Comparison of ENCODE assay signal across 1 cellular context in the genomic region with DNA sequence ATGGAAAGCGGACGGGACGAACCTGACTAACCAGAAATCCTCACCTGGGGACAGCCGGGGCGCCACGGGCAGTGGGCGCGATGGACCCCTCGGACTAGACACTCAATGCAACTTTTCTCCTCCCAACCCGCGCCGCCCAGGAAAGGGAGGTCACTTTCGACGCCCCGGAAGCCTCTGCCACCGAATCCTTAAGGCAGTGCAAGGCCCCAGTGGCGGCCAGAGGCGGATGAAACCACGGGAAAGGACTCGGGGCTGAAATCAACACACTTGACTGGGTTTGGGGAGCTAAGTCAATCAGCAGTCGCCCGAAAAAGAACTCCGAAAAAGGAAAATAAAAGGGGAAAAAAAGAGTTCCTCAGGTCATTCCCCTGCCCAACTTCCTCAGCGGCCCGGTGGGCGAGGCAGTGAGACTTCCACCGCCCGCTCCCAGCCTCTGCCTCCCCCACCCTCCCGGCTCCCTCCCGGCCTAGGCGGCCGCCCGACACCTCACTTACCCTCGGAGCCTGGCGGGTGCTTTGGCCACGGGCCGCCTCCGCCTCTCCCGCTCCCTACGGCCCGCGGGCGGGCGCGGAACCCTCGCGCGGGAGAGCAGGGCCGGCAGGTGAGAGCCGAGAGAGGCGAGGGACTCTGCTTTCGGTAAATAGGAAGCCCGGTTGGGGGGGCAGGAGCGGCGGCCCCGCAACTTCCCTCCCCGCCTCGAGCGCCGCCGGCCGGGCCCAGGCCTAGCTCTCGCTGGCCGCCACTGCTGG.
A peak's percentile ranks its signal among the peaks of the same experiment; 100 is the strongest.
TF ChIP-seq lines count a peak whose summit lies in the region.

No MANE protein-coding gene starts in this region.

TF ChIP-seq in K562, 482 proteins besides CTCF, POLR2A, EP300 and RAD21:
- peak; percentile 18; the same call in 1 of the 2 replicates for TF ChIP-seq POLR2AphosphoS5 (IDR thresholded peaks at IDR 0.05; ENCODE audit: control insufficient read depth, insufficient read depth, low read depth, low read length)
- TF ChIP-seq, protein P1, sequence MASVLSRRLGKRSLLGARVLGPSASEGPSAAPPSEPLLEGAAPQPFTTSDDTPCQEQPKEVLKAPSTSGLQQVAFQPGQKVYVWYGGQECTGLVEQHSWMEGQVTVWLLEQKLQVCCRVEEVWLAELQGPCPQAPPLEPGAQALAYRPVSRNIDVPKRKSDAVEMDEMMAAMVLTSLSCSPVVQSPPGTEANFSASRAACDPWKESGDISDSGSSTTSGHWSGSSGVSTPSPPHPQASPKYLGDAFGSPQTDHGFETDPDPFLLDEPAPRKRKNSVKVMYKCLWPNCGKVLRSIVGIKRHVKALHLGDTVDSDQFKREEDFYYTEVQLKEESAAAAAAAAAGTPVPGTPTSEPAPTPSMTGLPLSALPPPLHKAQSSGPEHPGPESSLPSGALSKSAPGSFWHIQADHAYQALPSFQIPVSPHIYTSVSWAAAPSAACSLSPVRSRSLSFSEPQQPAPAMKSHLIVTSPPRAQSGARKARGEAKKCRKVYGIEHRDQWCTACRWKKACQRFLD (CRISPR knock-in tag; IDR thresholded peaks at IDR 0.05), result peak; percentile 67; the same call in 1 of the 2 replicates
- peak; percentile 7 for TF ChIP-seq SUPT5H (IDR thresholded peaks at IDR 0.05)
- 0 out of 2 replicates have a peak, but pooled peaks have one; percentile 7 for TF ChIP-seq E2F3 (CRISPR knock-in tag; IDR thresholded peaks at IDR 0.05)
- TF ChIP-seq VEZF1 (CRISPR knock-in tag; IDR thresholded peaks at IDR 0.05), result no peak
- TF ChIP-seq, protein P2, sequence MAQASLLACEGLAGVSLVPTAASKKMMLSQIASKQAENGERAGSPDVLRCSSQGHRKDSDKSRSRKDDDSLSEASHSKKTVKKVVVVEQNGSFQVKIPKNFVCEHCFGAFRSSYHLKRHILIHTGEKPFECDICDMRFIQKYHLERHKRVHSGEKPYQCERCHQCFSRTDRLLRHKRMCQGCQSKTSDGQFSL (CRISPR knock-in tag; IDR thresholded peaks at IDR 0.05), result peak; percentile 63
- TF ChIP-seq, protein P2 (tag; IDR thresholded peaks at IDR 0.05), result no peak; a peak in 1 of 4 replicates
- TF ChIP-seq GABPA (tag; conservative IDR thresholded peaks at IDR 0.05; ENCODE audit: low read depth), result peak; percentile 65
- TF ChIP-seq, protein P3, sequence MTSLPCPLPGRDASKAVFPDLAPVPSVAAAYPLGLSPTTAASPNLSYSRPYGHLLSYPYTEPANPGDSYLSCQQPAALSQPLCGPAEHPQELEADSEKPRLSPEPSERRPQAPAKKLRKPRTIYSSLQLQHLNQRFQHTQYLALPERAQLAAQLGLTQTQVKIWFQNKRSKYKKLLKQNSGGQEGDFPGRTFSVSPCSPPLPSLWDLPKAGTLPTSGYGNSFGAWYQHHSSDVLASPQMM (CRISPR knock-in tag; IDR thresholded peaks at IDR 0.05), result no peak
- 0 out of 2 replicates have a peak, but pooled peaks have one; percentile 81 for TF ChIP-seq RBM14 (IDR thresholded peaks at IDR 0.05; ENCODE audit: borderline replicate concordance, insufficient read depth, low read depth, low read length)
- TF ChIP-seq GABPB1 (CRISPR knock-in tag; IDR thresholded peaks at IDR 0.05), result 0 out of 2 replicates have a peak, but pooled peaks have one; percentile 0
- TF ChIP-seq SMARCE1 (IDR thresholded peaks at IDR 0.05), result 0 out of 2 replicates have a peak, but pooled peaks have one; percentile 13
- TF ChIP-seq ZBTB7A (IDR thresholded peaks at IDR 0.05; ENCODE audit: borderline replicate concordance, control insufficient read depth, low read depth, low read length), result peak; percentile 74
- TF ChIP-seq SAFB (IDR thresholded peaks at IDR 0.05; ENCODE audit: borderline replicate concordance, low read depth, low read length), result no peak
- TF ChIP-seq SRSF3 (IDR thresholded peaks at IDR 0.05; ENCODE audit: insufficient read depth, low read length), result peak; percentile 13; the same call in 1 of the 2 replicates
- TF ChIP-seq TAF1 (IDR thresholded peaks at IDR 0.05; ENCODE audit: control insufficient read depth, extremely low read depth, insufficient read depth, low read length, severe bottlenecking), result peak; percentile 52
- TF ChIP-seq POLR2H (tag; IDR thresholded peaks at IDR 0.05; ENCODE audit: low read depth), result 0 out of 2 replicates have a peak, but pooled peaks have one; percentile 19
- TF ChIP-seq, protein P4, sequence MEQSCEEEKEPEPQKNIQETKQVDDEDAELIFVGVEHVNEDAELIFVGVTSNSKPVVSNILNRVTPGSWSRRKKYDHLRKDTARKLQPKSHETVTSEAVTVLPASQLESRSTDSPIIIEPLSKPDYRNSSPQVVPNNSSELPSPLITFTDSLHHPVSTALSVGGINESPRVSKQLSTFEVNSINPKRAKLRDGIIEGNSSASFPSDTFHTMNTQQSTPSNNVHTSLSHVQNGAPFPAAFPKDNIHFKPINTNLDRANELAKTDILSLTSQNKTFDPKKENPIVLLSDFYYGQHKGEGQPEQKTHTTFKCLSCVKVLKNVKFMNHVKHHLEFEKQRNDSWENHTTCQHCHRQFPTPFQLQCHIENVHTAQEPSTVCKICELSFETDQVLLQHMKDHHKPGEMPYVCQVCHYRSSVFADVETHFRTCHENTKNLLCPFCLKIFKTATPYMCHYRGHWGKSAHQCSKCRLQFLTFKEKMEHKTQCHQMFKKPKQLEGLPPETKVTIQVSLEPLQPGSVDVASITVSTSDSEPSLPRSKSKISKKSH (CRISPR knock-in tag; IDR thresholded peaks at IDR 0.05), result no peak
